ENCODE assay signal across 9 cellular contexts in the genomic region with DNA sequence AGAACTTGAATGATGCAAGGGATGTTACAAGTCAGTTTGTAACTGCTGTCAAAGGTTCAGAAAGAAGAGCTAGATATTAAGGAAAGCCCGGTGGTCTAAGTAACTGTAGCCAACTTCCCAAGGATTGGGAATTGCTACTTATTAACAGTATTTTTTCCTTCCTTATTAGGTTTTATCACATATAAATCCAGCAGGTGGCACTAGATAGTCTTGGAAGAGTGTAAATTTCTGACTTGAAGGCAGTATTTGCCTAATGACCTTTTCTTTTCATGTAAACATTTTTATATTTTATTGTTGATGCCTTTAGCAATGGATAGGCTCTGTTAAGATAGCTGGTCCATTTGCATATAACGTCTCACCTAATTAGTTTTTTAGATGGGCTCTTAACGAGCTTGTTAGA. TPM values are rescaled to one million over a fixed set of nuclear protein-coding genes. Genes with fewer than 3 reads are reported as not detected.
DNase-seq lines count a peak whose midpoint lies in the region; ATAC-seq and TF ChIP-seq lines count a peak whose summit lies in the region.
"Had no signal": no experiment of that assay in that cellular context is flagged by ENCODE, and none has a peak within 500 bp of the region (broad histone marks: within the 10 kb centered on the region; RNA-seq: fewer than 3 reads in every experiment).

No MANE protein-coding gene starts in this region.

- no peaks in the 10 kb centered on the region for H3K79me1 ChIP-seq in mesendoderm (ENCODE audit: low read length)

- intact Hi-C loops in left cardiac atrium (cut with DNase I): no loop called here
- intact Hi-C loops in left ventricle myocardium superior (cut with micrococcal nuclease): no loop called here

- H3K4me1 ChIP-seq in Loucy (ENCODE audit: insufficient read depth, low read length, poor library complexity, severe bottlenecking): no peaks in the 10 kb centered on the region
- no peaks in the 10 kb centered on the region for H3K4me1 ChIP-seq in mesendoderm (ENCODE audit: control insufficient read depth, low read depth, low read length)

- H2BK15ac ChIP-seq in mesendoderm (replicated peaks; ENCODE audit: low read depth): no peak overlapping the region

- H3K27me3 ChIP-seq in Loucy (ENCODE audit: insufficient read depth, low read length, poor library complexity, severe bottlenecking) (no peaks in the 10 kb centered on the region), mesendoderm (ENCODE audit: insufficient read depth, low read length, poor library complexity) (no peaks in the 10 kb centered on the region)

- no peak overlapping the region for H3K4ac ChIP-seq in mesendoderm (ENCODE audit: low read depth, low read length)

- H3K4me1 Mint-ChIP-seq in activated T-cell treated with anti-CD3 and anti-CD28 coated beads, Interleukin-2, amount 50 U/mL, for 24 hours (ENCODE audit: low read depth): no peaks in the 10 kb centered on the region
- H3K4me1 Mint-ChIP-seq: IgD-negative memory B cell had no signal

- ATAC-seq in left cardiac atrium (no peak), left ventricle myocardium superior (no peak)

- no peak overlapping the region for H4K5ac ChIP-seq in mesendoderm (ENCODE audit: low read length)

- DNase-seq in DMS 273 treated with DMSO at 0.1 percent for 48 hours (lab: John Stamatoyannopoulos, UW) (peak; percentile 33), astrocyte of the spinal cord (ENCODE audit: low read depth, low spot score) (peak; percentile 52), mesendoderm (peak; percentile 31), left cardiac atrium (no peak), left ventricle myocardium superior (no peak), GOT3 (lab: John Stamatoyannopoulos, UW) (no peak)
- no peak for DNase-seq in activated T-cell treated with anti-CD3 and anti-CD28 coated beads, Interleukin-2, amount 50 U/mL, for 24 hours

- H3K79me2 ChIP-seq in Loucy (ENCODE audit: insufficient read depth, low read length): peaks cover 15% of the 10 kb centered on the region
- no peaks in the 10 kb centered on the region for H3K79me2 ChIP-seq in mesendoderm (ENCODE audit: control insufficient read depth, insufficient read depth, low read length)

- no peak overlapping the region for H3K4me2 ChIP-seq in Loucy (ENCODE audit: low read depth, low read length, poor library complexity, severe bottlenecking)
- no peak overlapping the region for H3K4me2 ChIP-seq in mesendoderm (ENCODE audit: low read length)

- no peaks in the 10 kb centered on the region for H4K20me1 ChIP-seq in Loucy (ENCODE audit: insufficient read depth, low read length, poor library complexity, severe bottlenecking)

- WGBS in mesendoderm (ENCODE audit: extremely low coverage, insufficient coverage, low lambda C conversion rate): no CpG with 5 or more reads among the region's 3 CpGs

- H3K27ac Mint-ChIP-seq in activated T-cell treated with anti-CD3 and anti-CD28 coated beads, Interleukin-2, amount 50 U/mL, for 24 hours: no peak overlapping the region
- H3K27ac Mint-ChIP-seq: IgD-negative memory B cell had no signal

- no peaks in the 10 kb centered on the region for H3K9me3 ChIP-seq in Loucy (ENCODE audit: insufficient read depth, low read depth, low read length)

- H3K36me3 Mint-ChIP-seq in activated T-cell treated with anti-CD3 and anti-CD28 coated beads, Interleukin-2, amount 50 U/mL, for 24 hours (ENCODE audit: low read depth): peaks cover 7% of the 10 kb centered on the region
- H3K36me3 Mint-ChIP-seq: IgD-negative memory B cell had no signal

- no peak overlapping the region for H3K23ac ChIP-seq in mesendoderm (ENCODE audit: low read length)

- no peak overlapping the region for H3K56ac ChIP-seq in mesendoderm (ENCODE audit: low read length)

- H3K9ac ChIP-seq in Loucy (ENCODE audit: low read depth, low read length, poor library complexity, severe bottlenecking): no peak overlapping the region
- H3K9ac ChIP-seq in mesendoderm (ENCODE audit: low read length): no peak overlapping the region

- H3K9me2 ChIP-seq in Loucy (replicated peaks; ENCODE audit: low read depth, low read length): no peaks in the 10 kb centered on the region

- in situ Hi-C loops in astrocyte of the spinal cord (cut with HindIII; ENCODE audit: low sequenced_read_pairs): no loop called here

- no peak overlapping the region for H2BK120ac ChIP-seq in mesendoderm (ENCODE audit: low read depth, low read length)

- no peak overlapping the region for H3K27ac ChIP-seq in mesendoderm (ENCODE audit: low read depth, low read length)

- TF ChIP-seq CTCF in Loucy (conservative IDR thresholded peaks at IDR 0.05; ENCODE audit: low read length): peak; percentile 71
- peak; percentile 43 for TF ChIP-seq CTCF in astrocyte of the spinal cord (IDR thresholded peaks at IDR 0.05; ENCODE audit: low read depth, low read length)

- H3K4me3 ChIP-seq in Loucy (ENCODE audit: low read length, poor library complexity, severe bottlenecking): no peak overlapping the region
- no peak overlapping the region for H3K4me3 ChIP-seq in astrocyte of the spinal cord (ENCODE audit: low read depth, low read length)
- H3K4me3 ChIP-seq in mesendoderm (ENCODE audit: low read length): no peak overlapping the region

- H3K4me3 Mint-ChIP-seq in activated T-cell treated with anti-CD3 and anti-CD28 coated beads, Interleukin-2, amount 50 U/mL, for 24 hours: no peak overlapping the region
- H3K4me3 Mint-ChIP-seq: IgD-negative memory B cell had no signal

- no peak overlapping the region for H2AK5ac ChIP-seq in mesendoderm (ENCODE audit: low read length)

- H2AFZ ChIP-seq in Loucy (ENCODE audit: low read length): no peak overlapping the region

- no peak overlapping the region for H2BK5ac ChIP-seq in mesendoderm (ENCODE audit: low read length)

- no peaks in the 10 kb centered on the region for H3K27me3 Mint-ChIP-seq in activated T-cell treated with anti-CD3 and anti-CD28 coated beads, Interleukin-2, amount 50 U/mL, for 24 hours
- H3K27me3 Mint-ChIP-seq: IgD-negative memory B cell had no signal

- no peak overlapping the region for H3K18ac ChIP-seq in mesendoderm (ENCODE audit: low read length)

- H3K9me3 Mint-ChIP-seq in activated T-cell treated with anti-CD3 and anti-CD28 coated beads, Interleukin-2, amount 50 U/mL, for 24 hours: no peaks in the 10 kb centered on the region
- H3K9me3 Mint-ChIP-seq: IgD-negative memory B cell had no signal

- no peak overlapping the region for H4K8ac ChIP-seq in mesendoderm (ENCODE audit: low read depth, low read length)

- no peaks in the 10 kb centered on the region for H3F3A ChIP-seq in Loucy (ENCODE audit: low read depth)

- H3K36me3 ChIP-seq in Loucy (ENCODE audit: insufficient read depth, low read length) (peaks cover 81% of the 10 kb centered on the region), mesendoderm (ENCODE audit: control insufficient read depth, insufficient read depth, low read length) (peaks cover 2% of the 10 kb centered on the region)

RNA-seq across cellular contexts. Expression of gene ANLN, which starts 51.2 kb away (rescaled TPM):
- 108 TPM for polyA plus RNA-seq in mesendoderm (2013, experiment 1 of 2)
- 106 TPM for polyA plus RNA-seq in mesendoderm (2013, experiment 2 of 2)
- 1 to 10 TPM; 1.8 to 3.8 TPM for total RNA-seq in left cardiac atrium
- 1.3 TPM for total RNA-seq in left ventricle myocardium superior
- polyA plus RNA-seq: IgD-negative memory B cell had no signal

Comparison
In these comparisons a context has a peak if more than half of its experiments do, and no peak if none do; other contexts are left out.
1. DNase-seq: peak in DMS 273 treated with DMSO at 0.1 percent for 48 hours (single experiment), astrocyte of the spinal cord (single experiment) and mesendoderm (single experiment); none in activated T-cell treated with anti-CD3 and anti-CD28 coated beads, Interleukin-2, amount 50 U/mL, for 24 hours (single experiment), left cardiac atrium (single experiment), left ventricle myocardium superior (single experiment) and GOT3 (single experiment).